Comparison of ENCODE assay signal across 8 cellular contexts in genomic region chr9:120875954-120876841, GRCh38.
DNase-seq lines count a peak whose midpoint lies in the region; ATAC-seq and TF ChIP-seq lines count a peak whose summit lies in the region.

No MANE protein-coding gene starts in this region.

- TF ChIP-seq CTCF in neutrophil (IDR thresholded peaks at IDR 0.05), result peak; percentile 37

- H3K36me3 ChIP-seq in KOPT-K1 (ENCODE audit: insufficient read depth, low read length) (peaks cover 36% of the 10 kb centered on the region), neutrophil (peaks cover 8% of the 10 kb centered on the region)

- peak; percentile 93 for DNase-seq in EH (ENCODE audit: low read depth)
- DNase-seq in SHP77 (lab: John Stamatoyannopoulos, UW), result peak; percentile 90 to 94
- peak; percentile 82 for DNase-seq in activated gamma-delta T cell treated with Interleukin-2 at 50 U/mL for 16 hours
- peak; percentile 74 for DNase-seq in foreskin melanocyte
- DNase-seq in substantia nigra (lab: John Stamatoyannopoulos, UW), result peak in 47 of 49 donors; percentile 38 to 95 (median 65)

- H3K4me1 ChIP-seq in neutrophil (ENCODE audit: control insufficient read depth in 1 of 2, insufficient read depth in 1 of 2, low read depth in 1 of 2, low read length in 1 of 2), result peaks cover 17 to 20% of the 10 kb centered on the region in 2 experiments

- peak; percentile 49 for ATAC-seq in GM21825 (IDR thresholded peaks at IDR 0.05; ENCODE audit: unreplicated experiment)

- H3K9me3 ChIP-seq in KOPT-K1 (ENCODE audit: insufficient read depth, low read length, poor library complexity, severe bottlenecking), result no peaks in the 10 kb centered on the region
- no peaks in the 10 kb centered on the region for H3K9me3 ChIP-seq in neutrophil

- peak overlapping the region; percentile 81 to 91 for H3K4me3 ChIP-seq in neutrophil (ENCODE audit: low read depth in 1 of 2, low read length in 1 of 2)

- H3K27me3 ChIP-seq in neutrophil, result no peaks in the 10 kb centered on the region

- H3K27ac ChIP-seq in KOPT-K1 (ENCODE audit: low read depth, low read length, poor library complexity, severe bottlenecking) (peak overlapping the region; percentile 100), neutrophil (peak overlapping the region; percentile 85), substantia nigra (ENCODE audit: low read depth, low read length, poor library complexity, severe bottlenecking) (peak overlapping the region; percentile 95)

Comparison
In these comparisons a context has a peak if more than half of its experiments do, and no peak if none do; other contexts are left out.
1. Peak in every context shown above with its lines: DNase-seq, ATAC-seq, H3K4me3 ChIP-seq and H3K27ac ChIP-seq.